ENCODE assay signal across 9 cellular contexts in genomic region chr3:33660035-33660434, GRCh38. TPM values are rescaled to one million over a fixed set of nuclear protein-coding genes. Genes with fewer than 3 reads are reported as not detected.
DNase-seq lines count a peak whose midpoint lies in the region; ATAC-seq and TF ChIP-seq lines count a peak whose summit lies in the region.
"Had no signal": no experiment of that assay in that cellular context is flagged by ENCODE, and none has a peak within 500 bp of the region (broad histone marks: within the 10 kb centered on the region; RNA-seq: fewer than 3 reads in every experiment).

No MANE protein-coding gene starts in this region.

- H2BK20ac ChIP-seq in IMR-90 (ENCODE audit: low read depth, low read length) = no peak overlapping the region

- H4K8ac ChIP-seq in IMR-90 (ENCODE audit: low read depth in 2 of 2, low read length in 2 of 2) = peak overlapping the region in 1 of 2 experiments; percentile 41; a peak in 3 of 4 replicates
- H4K8ac ChIP-seq in mesendoderm (ENCODE audit: low read depth, low read length) = no peak overlapping the region

- peak overlapping the region; percentile 69 for H3K14ac ChIP-seq in IMR-90 (replicated peaks; ENCODE audit: low read depth, low read length)

- H3K27ac ChIP-seq in IMR-90 (ENCODE audit: insufficient read depth, low read length) = peak overlapping the region; percentile 89
- H3K27ac ChIP-seq in breast epithelium = peak overlapping the region; percentile 75 to 80
- H3K27ac ChIP-seq in mesendoderm (ENCODE audit: low read depth, low read length) = no peak overlapping the region
- H3K27ac ChIP-seq in substantia nigra (ENCODE audit: low read depth, low read length, poor library complexity, severe bottlenecking) = peak overlapping the region; percentile 96

- peak overlapping the region; percentile 52 for H3K9ac ChIP-seq in IMR-90 (ENCODE audit: low read depth, low read length)
- no peak overlapping the region for H3K9ac ChIP-seq in mesendoderm (ENCODE audit: low read length)

- H3K4ac ChIP-seq in IMR-90 (ENCODE audit: low read depth, low read length) (no peak overlapping the region), mesendoderm (ENCODE audit: low read depth, low read length) (no peak overlapping the region)

- no TSS peak for BruUV-seq in IMR-90 (replicated peaks; lab: Mats Ljungman, UMichigan)

- POLR2A ChIA-PET in IMR-90 (lab: Charles Lee; ENCODE audit: unreplicated experiment) = interaction anchor here (0.6 kb wide), 1 partner anchor 156 kb away, joined by 3 read pairs; no protein-coding TSS in a partner anchor

- 14% methylated on average over 1 of the region's 5 CpGs; no CpG with 5 or more reads in 1 of the 2 experiments for WGBS in IMR-90 (ENCODE audit: extremely low coverage in 2 of 2, insufficient read length in 1 of 2), 2 experiments
- WGBS in mesendoderm (ENCODE audit: extremely low coverage, insufficient coverage, low lambda C conversion rate) = no CpG with 5 or more reads among the region's 5 CpGs

- H3K56ac ChIP-seq in IMR-90 (ENCODE audit: extremely low read depth, insufficient read depth, low read length) (peak overlapping the region; percentile 36; the same call in 1 of the 2 replicates), mesendoderm (ENCODE audit: low read length) (no peak overlapping the region)

- no peak overlapping the region for H2AFZ ChIP-seq in IMR-90 (replicated peaks; ENCODE audit: low read length, poor library complexity)

- H3K9me1 ChIP-seq in IMR-90 (ENCODE audit: insufficient read depth, low read length) = no peaks in the 10 kb centered on the region

- peak overlapping the region; percentile 81 for H3K4me2 ChIP-seq in IMR-90 (ENCODE audit: low read depth, low read length)
- no peak overlapping the region for H3K4me2 ChIP-seq in mesendoderm (ENCODE audit: low read length)

- peaks cover 5 to 26% of the 10 kb centered on the region in 2 experiments; a peak in 3 of 4 replicates for H3K79me1 ChIP-seq in IMR-90 (ENCODE audit: low read depth in 1 of 2, low read length in 2 of 2)
- peaks cover 4% of the 10 kb centered on the region for H3K79me1 ChIP-seq in mesendoderm (ENCODE audit: low read length)

- CTCF ChIA-PET in IMR-90 (lab: Yijun Ruan, JAX) = interaction anchor here (1.5 to 1.7 kb wide), 2 partner anchors 56 to 116 kb away, joined by 4 to 6 read pairs; no protein-coding TSS in a partner anchor

- H2BK15ac ChIP-seq in IMR-90 (ENCODE audit: low read depth, low read length) (no peak overlapping the region), mesendoderm (replicated peaks; ENCODE audit: low read depth) (no peak overlapping the region)

- H3K79me2 ChIP-seq in mesendoderm (ENCODE audit: control insufficient read depth, insufficient read depth, low read length) = peaks cover 2% of the 10 kb centered on the region

- DNase-seq in IMR-90 (no peak), breast epithelium (ENCODE audit: low spot score in 2 of 2) (no peak), mesendoderm (peak; percentile 8), substantia nigra (lab: John Stamatoyannopoulos, UW) (peak in 2 of 49 donors; percentile 26 to 30), middle frontal gyrus (ENCODE audit: extremely low spot score, low spot score) (no peak), NCI-H187 treated with DMSO at 0.1 percent for 48 hours (lab: John Stamatoyannopoulos, UW) (no peak)
- no peak for DNase-seq in activated naive CD4-positive, alpha-beta T cell treated with anti-CD3 and anti-CD28 coated beads, Interleukin-2, amount 50 U/mL, for 16 hours
- no peak for DNase-seq in central memory CD4-positive, alpha-beta T cell
- DNase-seq: activated CD8-positive, alpha-beta T cell treated with anti-CD3 and anti-CD28 coated beads, Interleukin-2, amount 10 ng/mL, durations not matched to agents 7 days and 5 days had no signal

- no peaks in the 10 kb centered on the region for H3K27me3 ChIP-seq in IMR-90 (ENCODE audit: control insufficient read depth, insufficient read depth, low read length)
- no peaks in the 10 kb centered on the region for H3K27me3 ChIP-seq in breast epithelium
- no peaks in the 10 kb centered on the region for H3K27me3 ChIP-seq in mesendoderm (ENCODE audit: insufficient read depth, low read length, poor library complexity)

- H3K23ac ChIP-seq in IMR-90 (ENCODE audit: low read depth, low read length) (peak overlapping the region; percentile 11; the same call in 1 of the 2 replicates), mesendoderm (ENCODE audit: low read length) (no peak overlapping the region)

- TF ChIP-seq POLR2A in IMR-90 (IDR thresholded peaks at IDR 0.05; ENCODE audit: low read depth, low read length) (no peak), breast epithelium (IDR thresholded peaks at IDR 0.05) (no peak)

- H2BK5ac ChIP-seq in IMR-90 (ENCODE audit: low read depth, low read length, poor library complexity, severe bottlenecking) (peak overlapping the region; percentile 73), mesendoderm (ENCODE audit: low read length) (no peak overlapping the region)

- H3K4me3 ChIP-seq in IMR-90 (ENCODE audit: insufficient read depth, low read depth, low read length) (peak overlapping the region; percentile 4; the same call in 1 of the 2 replicates), breast epithelium (peak overlapping the region in 2 of 3 donors; percentile 47 to 63), mesendoderm (ENCODE audit: low read length) (no peak overlapping the region)

- H2AK9ac ChIP-seq in IMR-90 (replicated peaks; ENCODE audit: low read depth, low read length, poor library complexity) = no peak overlapping the region

- intact Hi-C loops in IMR-90 (cut with micrococcal nuclease) = no loop called here
- intact Hi-C loops in breast epithelium (cut with DNase I; ENCODE audit: low total_unique reads) = loop anchor here (5.0 kb wide), 1 partner anchor 117 kb away; no protein-coding TSS in a partner anchor

- H3K9me3 ChIP-seq in IMR-90 (ENCODE audit: control insufficient read depth, insufficient read depth, low read length) (no peaks in the 10 kb centered on the region), breast epithelium (no peaks in the 10 kb centered on the region)

- H3K36me3 ChIP-seq in IMR-90 (ENCODE audit: control insufficient read depth, insufficient read depth, low read length) (no peaks in the 10 kb centered on the region), breast epithelium (no peaks in the 10 kb centered on the region), mesendoderm (ENCODE audit: control insufficient read depth, insufficient read depth, low read length) (no peaks in the 10 kb centered on the region)

- H3K4me1 ChIP-seq in IMR-90 (ENCODE audit: control insufficient read depth, insufficient read depth, low read length) (peaks cover 6% of the 10 kb centered on the region), breast epithelium (no peaks in the 10 kb centered on the region), mesendoderm (ENCODE audit: control insufficient read depth, low read depth, low read length) (peaks cover 2% of the 10 kb centered on the region)

- TF ChIP-seq CTCF in IMR-90 (conservative IDR thresholded peaks at IDR 0.05; ENCODE audit: low read depth, low read length) (no peak), breast epithelium (IDR thresholded peaks at IDR 0.05) (no peak)

- H3K18ac ChIP-seq in IMR-90 (ENCODE audit: low read depth, low read length) (peak overlapping the region; percentile 72), mesendoderm (ENCODE audit: low read length) (no peak overlapping the region)

- no peak overlapping the region for H4K91ac ChIP-seq in IMR-90 (ENCODE audit: insufficient read depth, low read depth, low read length)

- H4K5ac ChIP-seq in IMR-90 (ENCODE audit: low read depth, low read length) (peak overlapping the region; percentile 46), mesendoderm (ENCODE audit: low read length) (no peak overlapping the region)

- no peaks in the 10 kb centered on the region for H4K20me1 ChIP-seq in IMR-90 (ENCODE audit: insufficient read depth, low read length)

- peak overlapping the region; percentile 28; the same call in 1 of the 2 replicates for H2BK120ac ChIP-seq in IMR-90 (ENCODE audit: low read depth, low read length)
- H2BK120ac ChIP-seq in mesendoderm (ENCODE audit: low read depth, low read length) = no peak overlapping the region

- in situ Hi-C loops in IMR-90 (cut with MboI; ENCODE audit: low sequenced_read_pairs) = no loop called here

- dilution Hi-C loops in IMR-90 (cut with HindIII; ENCODE audit: low sequenced_read_pairs, unreplicated experiment) = no loop called here

- no peak for ATAC-seq in IMR-90 (ENCODE audit: low read depth)

- H2AK5ac ChIP-seq in IMR-90 (ENCODE audit: low read depth, low read length) = no peak overlapping the region
- H2AK5ac ChIP-seq in mesendoderm (ENCODE audit: low read length) = no peak overlapping the region

- no peak for TF ChIP-seq RAD21 in IMR-90 (IDR thresholded peaks at IDR 0.05; ENCODE audit: low read length)

TF ChIP-seq in IMR-90, 13 proteins besides CTCF, POLR2A, EP300 and RAD21:
- TF ChIP-seq MAZ (IDR thresholded peaks at IDR 0.05; ENCODE audit: borderline replicate concordance, low read depth, low read length) (no peak), NFE2L2 (IDR thresholded peaks at IDR 0.05; ENCODE audit: low read depth, low read length) (no peak), ELK1 (IDR thresholded peaks at IDR 0.05; ENCODE audit: borderline replicate concordance, low read depth, low read length) (no peak), CEBPB (IDR thresholded peaks at IDR 0.05; ENCODE audit: low read depth, low read length) (no peak), FOS (IDR thresholded peaks at IDR 0.05; ENCODE audit: low read depth, low read length) (no peak), MAFK (IDR thresholded peaks at IDR 0.05; ENCODE audit: low read depth, low read length) (no peak)
TF ChIP-seq in IMR-90: peak in this region for 0.

RNA-seq across cellular contexts. Expression of gene CLASP2, which starts 58.0 kb away (rescaled TPM):
- 42.5 and 49.1 TPM in 2 replicates for total RNA-seq in IMR-90 (2012; rRNA removed)
- polyA plus RNA-seq in IMR-90 (2012; rRNA removed) = 8.0 and 11.9 TPM in 2 replicates
- 4.5 and 7.0 TPM in 2 replicates for polyA plus RNA-seq in IMR-90 (2012; cell fraction: cytosol; rRNA removed)
- polyA plus RNA-seq in IMR-90 (2012; cell fraction: nucleus; rRNA removed; ENCODE audit: low replicate concordance) = 4.7 and 24.3 TPM in 2 replicates
- total RNA-seq in breast epithelium = 100 to 1,000 TPM in 1 of 3 donors, 10 to 100 TPM in 2; 57.1 to 108 (median 86.9) TPM
- 18.2 TPM for polyA plus RNA-seq in mesendoderm (2013, experiment 1 of 2)
- 19.6 TPM for polyA plus RNA-seq in mesendoderm (2013, experiment 2 of 2)
